Comparison of ENCODE assay signal across 10 cellular contexts in genomic region chr7:16064316-16064715, GRCh38.
"Had no signal": no experiment of that assay in that cellular context is flagged by ENCODE, and none has a peak within 500 bp of the region (broad histone marks: within the 10 kb centered on the region; RNA-seq: fewer than 3 reads in every experiment).

No MANE protein-coding gene starts in this region.

- H3K27ac ChIP-seq: neutrophil, prostate gland, transverse colon had no signal

- H3K36me3 ChIP-seq: neutrophil, prostate gland, transverse colon had no signal

- DNase-seq: activated CD4-positive, alpha-beta T cell treated with anti-CD3 and anti-CD28 coated beads, Interleukin-2, amount 50 U/mL, for 1 hour; activated naive CD4-positive, alpha-beta T cell treated with anti-CD3 and anti-CD28 coated beads, Interleukin-2, amount 10 ng/mL, durations not matched to agents 7 days and 5 days; activated T-cell treated with anti-CD3 and anti-CD28 coated beads for 4 hours; small intestine; T-helper 17 cell; transverse colon had no signal

- H3K4me1 Mint-ChIP-seq: activated naive CD4-positive, alpha-beta T cell treated with anti-CD3 and anti-CD28 coated beads, Interleukin-2, amount 10 ng/mL, durations not matched to agents 7 days and 5 days had no signal

- H3K27me3 Mint-ChIP-seq: activated naive CD4-positive, alpha-beta T cell treated with anti-CD3 and anti-CD28 coated beads, Interleukin-2, amount 10 ng/mL, durations not matched to agents 7 days and 5 days had no signal

- H3K4me3 ChIP-seq: prostate gland, transverse colon had no signal

- ATAC-seq: T-helper 17 cell had no signal

- H3K9me3 Mint-ChIP-seq: activated naive CD4-positive, alpha-beta T cell treated with anti-CD3 and anti-CD28 coated beads, Interleukin-2, amount 10 ng/mL, durations not matched to agents 7 days and 5 days; activated T-helper 2 cell treated with anti-CD3 and anti-CD28 coated beads, Interferon-gamma antibody, Interleukin-2, Interleukin-4, amounts not matched to agents 10 μg/mL and 5 μg/mL and 100 μg/mL, durations not matched to agents 14 hours and 24 hours and 36 hours; central memory CD8-positive, alpha-beta T cell had no signal

- H3K4me3 Mint-ChIP-seq: activated naive CD4-positive, alpha-beta T cell treated with anti-CD3 and anti-CD28 coated beads, Interleukin-2, amount 10 ng/mL, durations not matched to agents 7 days and 5 days; central memory CD8-positive, alpha-beta T cell; T-helper 17 cell had no signal

- H3K27ac Mint-ChIP-seq: activated naive CD4-positive, alpha-beta T cell treated with anti-CD3 and anti-CD28 coated beads, Interleukin-2, amount 10 ng/mL, durations not matched to agents 7 days and 5 days; activated T-helper 2 cell treated with anti-CD3 and anti-CD28 coated beads, Interferon-gamma antibody, Interleukin-2, Interleukin-4, amounts not matched to agents 10 μg/mL and 5 μg/mL and 100 μg/mL, durations not matched to agents 14 hours and 24 hours and 36 hours; T-helper 17 cell had no signal

- H3K4me1 ChIP-seq: prostate gland had no signal

- H3K36me3 Mint-ChIP-seq: activated naive CD4-positive, alpha-beta T cell treated with anti-CD3 and anti-CD28 coated beads, Interleukin-2, amount 10 ng/mL, durations not matched to agents 7 days and 5 days had no signal

- H3K27me3 ChIP-seq: neutrophil, transverse colon had no signal
